Comparison of ENCODE assay signal across 25 cellular contexts in the genomic region with DNA sequence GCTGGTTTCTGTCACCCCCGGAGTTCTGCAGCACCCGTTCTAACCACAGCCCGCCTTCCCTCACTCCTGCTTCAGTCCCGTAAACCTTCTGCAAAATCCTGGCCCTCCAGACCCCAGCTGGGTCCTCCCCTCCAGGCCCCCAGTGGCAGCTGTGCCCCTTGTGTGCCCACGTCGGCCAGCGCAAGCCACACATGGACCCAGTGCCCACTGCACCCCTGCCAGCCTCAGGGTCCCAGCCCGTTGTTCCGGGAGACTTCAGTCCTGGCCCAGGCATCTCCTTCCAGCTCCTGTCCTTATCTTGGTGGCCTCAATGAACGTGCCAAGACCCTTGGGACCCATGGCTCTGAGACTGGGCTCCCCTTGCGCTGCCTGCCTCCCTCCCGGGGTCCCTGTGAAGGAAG. TPM values are rescaled to one million over a fixed set of nuclear protein-coding genes. Genes with fewer than 3 reads are reported as not detected.
DNase-seq lines count a peak whose midpoint lies in the region; ATAC-seq, FAIRE-seq and TF ChIP-seq lines count a peak whose summit lies in the region.
"Had no signal": no experiment of that assay in that cellular context is flagged by ENCODE, and none has a peak within 500 bp of the region (broad histone marks: within the 10 kb centered on the region; RNA-seq: fewer than 3 reads in every experiment).

No MANE protein-coding gene starts in this region.

- TF ChIP-seq CTCF in K562 (IDR thresholded peaks at IDR 0.05 in 2 of 3, conservative IDR thresholded peaks at IDR 0.05 in 1 of 3; ENCODE audit: insufficient read depth in 2 of 3, low read depth in 1 of 3, low read length in 3 of 3) = no peak
- no peak for TF ChIP-seq CTCF in mucosa of descending colon (IDR thresholded peaks at IDR 0.05)
- TF ChIP-seq CTCF in sigmoid colon (IDR thresholded peaks at IDR 0.05) = no peak
- TF ChIP-seq CTCF in type B pancreatic cell (conservative IDR thresholded peaks at IDR 0.05) = no peak

- TF ChIP-seq RAD21 in K562 (CRISPR knock-in tag; conservative IDR thresholded peaks at IDR 0.05 in 1 of 2, IDR thresholded peaks at IDR 0.05 in 1 of 2) = no peak

- no peaks in the 10 kb centered on the region for H3K9me3 Mint-ChIP-seq in type B pancreatic cell
- H3K9me3 Mint-ChIP-seq: CD4-positive, alpha-beta T cell had no signal

- H3K4me3 ChIP-seq in K562 = no peak overlapping the region
- no peak overlapping the region for H3K4me3 ChIP-seq in mucosa of descending colon
- H3K4me3 ChIP-seq in sigmoid colon = no peak overlapping the region
- H3K4me3 ChIP-seq: BLaER1, SJSA1 had no signal

- CTCF ChIA-PET in K562 (lab: Yijun Ruan, JAX; ENCODE audit: low intra/inter-chr PET ratio) = no interaction called here

- H3K27me3 Mint-ChIP-seq in type B pancreatic cell = no peaks in the 10 kb centered on the region
- H3K27me3 Mint-ChIP-seq: CD4-positive, alpha-beta T cell had no signal

- intact Hi-C loops in K562 (cut with micrococcal nuclease) (no loop called here), mucosa of descending colon (cut with DNase I, micrococcal nuclease) (no loop called here), sigmoid colon (cut with DNase I) (no loop called here)

- no peak for ATAC-seq in K562
- no peak for ATAC-seq in mucosa of descending colon
- ATAC-seq in GM18868 (IDR thresholded peaks at IDR 0.05; ENCODE audit: unreplicated experiment) = no peak

- no TSS peak for BruUV-seq in K562 (replicated peaks; lab: Mats Ljungman, UMichigan)

- TF ChIP-seq POLR2A in K562 (conservative IDR thresholded peaks at IDR 0.05) = no peak
- TF ChIP-seq POLR2A in sigmoid colon (IDR thresholded peaks at IDR 0.05) = no peak

- in situ Hi-C loops in K562 (cut with MboI) = no loop called here

- TF ChIP-seq EP300 in K562 (IDR thresholded peaks at IDR 0.05; ENCODE audit: low read length) = no peak
- no peak for TF ChIP-seq EP300 in sigmoid colon (IDR thresholded peaks at IDR 0.05)

- DNase-seq in activated effector memory CD4-positive, alpha-beta T cell treated with anti-CD3 and anti-CD28 coated beads, Interleukin-2, amount 50 U/mL, for 16 hours = peak; percentile 34
- DNase-seq in activated effector memory CD4-positive, alpha-beta T cell treated with Interleukin-2 at 50 U/mL for 16 hours = no peak
- DNase-seq in K562 (ENCODE audit: extremely low read depth in 1 of 4, low spot score in 3 of 4) (no peak), mucosa of descending colon (peak in 2 of 3 donors; percentile 14 to 21), sigmoid colon (peak; percentile 60), type B pancreatic cell (ENCODE audit: extremely low spot score, unreplicated experiment) (no peak), Kasumi-1 (lab: John Stamatoyannopoulos, UW) (no peak)
- DNase-seq: ACHN; CD4-positive, alpha-beta T cell; COR-L47; DMS79; MV-4-11; NCI-H1105 treated with DMSO at 0.1 percent for 48 hours; NCI-H2029 treated with DMSO at 0.1 percent for 48 hours; NCI-H226; NCI-H510A treated with DMSO at 0.1 percent for 48 hours; NCI-H748 treated with DMSO at 0.1 percent for 48 hours; NK-92 treated with Interleukin-12 subunit alpha and Interleukin-12 subunit beta, amount 100 ng/mL, for 24 hours had no signal

- 66% methylated on average over 5 of the region's 12 CpGs for WGBS in K562 (ENCODE audit: insufficient coverage, low coverage, missing lambda C conversion rate)
- 90 to 95% methylated on average over 12 of the region's 12 CpGs for WGBS in sigmoid colon, 2 donors

- H3K9me1 ChIP-seq in K562 (ENCODE audit: control insufficient read depth, insufficient read depth, low read length) = no peaks in the 10 kb centered on the region

- H3K36me3 ChIP-seq in K562 (ENCODE audit: control insufficient read depth, insufficient read depth, low read length) (no peaks in the 10 kb centered on the region), mucosa of descending colon (ENCODE audit: low read depth) (no peaks in the 10 kb centered on the region), sigmoid colon (peaks cover 0 to 3% (median 0%) of the 10 kb centered on the region in 4 donors)
- H3K36me3 ChIP-seq: SJSA1 had no signal

- peaks cover 12% of the 10 kb centered on the region for H3K9me3 ChIP-seq in K562 (replicated peaks; ENCODE audit: control insufficient read depth, insufficient read depth, low read depth, low read length)
- no peaks in the 10 kb centered on the region for H3K9me3 ChIP-seq in mucosa of descending colon
- H3K9me3 ChIP-seq in sigmoid colon = no peaks in the 10 kb centered on the region
- H3K9me3 ChIP-seq: SJSA1 had no signal

- no peak for FAIRE-seq in K562 (lab: Jason Lieb, UNC)

- H3K27me3 ChIP-seq in K562 (ENCODE audit: control insufficient read depth in 2 of 2, insufficient read depth in 2 of 2, low read length in 2 of 2) (no peaks in the 10 kb centered on the region), sigmoid colon (no peaks in the 10 kb centered on the region)
- H3K27me3 ChIP-seq: BLaER1, SJSA1 had no signal

- no peak overlapping the region for H3K9ac ChIP-seq in K562 (ENCODE audit: insufficient read depth in 1 of 2, low read depth in 2 of 2, low read length in 2 of 2)
- H3K9ac ChIP-seq: BLaER1, KMS-11 had no signal

- no peaks in the 10 kb centered on the region for H3K4me1 Mint-ChIP-seq in type B pancreatic cell (ENCODE audit: unreplicated experiment)

- H3K79me2 ChIP-seq in K562 (ENCODE audit: control insufficient read depth, insufficient read depth, low read length) = no peaks in the 10 kb centered on the region

- no peak overlapping the region for H3K4me2 ChIP-seq in K562 (ENCODE audit: insufficient read depth, low read length)
- H3K4me2 ChIP-seq: BLaER1, KMS-11 had no signal

- no peak overlapping the region for H3K4me3 Mint-ChIP-seq in type B pancreatic cell
- H3K4me3 Mint-ChIP-seq: CD4-positive, alpha-beta T cell had no signal

- no peak overlapping the region for H3K27ac Mint-ChIP-seq in type B pancreatic cell
- H3K27ac Mint-ChIP-seq: CD4-positive, alpha-beta T cell had no signal

- no peaks in the 10 kb centered on the region for H4K20me1 ChIP-seq in K562 (replicated peaks; ENCODE audit: control insufficient read depth, insufficient read depth, low read length)
- H4K20me1 ChIP-seq: BLaER1 had no signal

- H3K4me1 ChIP-seq in K562 (replicated peaks in 1 of 2; ENCODE audit: control insufficient read depth in 2 of 2, insufficient read depth in 2 of 2, low read length in 2 of 2) (peaks cover 8 to 23% of the 10 kb centered on the region in 2 experiments; a peak in 4 of 5 replicates), mucosa of descending colon (ENCODE audit: low read depth) (no peaks in the 10 kb centered on the region), sigmoid colon (no peaks in the 10 kb centered on the region)
- H3K4me1 ChIP-seq: SJSA1 had no signal

- no peaks in the 10 kb centered on the region for H3K36me3 Mint-ChIP-seq in type B pancreatic cell

- no peak overlapping the region for H2AFZ ChIP-seq in K562 (ENCODE audit: low read depth, low read length)

- H3K27ac ChIP-seq in K562 (ENCODE audit: extremely low read depth, low read depth, low read length) (no peak overlapping the region), sigmoid colon (no peak overlapping the region)
- H3K27ac ChIP-seq: 22Rv1, BLaER1, KMS-11, RWPE1, SJSA1 had no signal

- POLR2A ChIA-PET in K562 (lab: Yijun Ruan, JAX) = no interaction called here

RNA-seq across cellular contexts. Expression of a gene that starts 43.2 kb away (rescaled TPM):
- 17.3 and 38.8 TPM in 2 replicates for total RNA-seq in K562 (2011; cell fraction: chromatin; rRNA removed; ENCODE audit: low replicate concordance)
- 26.5 and 29.7 TPM in 2 replicates for total RNA-seq in K562 (2011; cell fraction: nucleolus; rRNA removed)
- total RNA-seq in K562 (2011; cell fraction: nucleoplasm; rRNA removed) = 17.2 and 17.5 TPM in 2 replicates
- total RNA-seq in K562 (2014; rRNA removed) = 6.5 and 6.7 TPM in 2 replicates
- 1.3 and 1.5 TPM in 2 replicates for total RNA-seq in K562 (2014; rRNA removed; fragmentation: Illumina TruSeq; extraction: Trizol)
- total RNA-seq in K562 (2015; rRNA removed; fragmentation: Illumina TruSeq; extraction: Trizol) = 3.3 and 3.4 TPM in 2 replicates
- 11.7 and 12.5 TPM in 2 replicates for total RNA-seq in K562 (2021)
- polyA plus RNA-seq in K562 (2011; rRNA removed) = 3.9 and 8.0 TPM in 2 replicates
- polyA plus RNA-seq in K562 (2011; cell fraction: cytosol; rRNA removed) = 5.1 and 8.7 TPM in 2 replicates
- polyA plus RNA-seq in K562 (2011; cell fraction: nucleus; rRNA removed) = 60.2 and 73.6 TPM in 2 replicates
- polyA plus RNA-seq in K562 (2012) = 7.9 and 18.3 TPM in 2 replicates
- 5.6 and 8.5 TPM in 2 replicates for polyA plus RNA-seq in K562 (2014; fragmentation: Illumina TruSeq; extraction: Trizol)
- polyA plus RNA-seq in K562 (2014; fragmentation: Nextera tagmentation; extraction: Ambion mirVana) = under 1 TPM; 0.29 to 0.35 TPM
- 8.6 and 10.2 TPM in 2 replicates for polyA plus RNA-seq in K562 (2014; rRNA removed)
- 2.0 and 3.0 TPM in 2 replicates for polyA minus RNA-seq in K562 (2011; rRNA and poly(A)+ RNA removed)
- polyA minus RNA-seq in K562 (2011; cell fraction: cytosol; rRNA and poly(A)+ RNA removed) = 2.3 and 5.6 TPM in 2 replicates
- 6.2 and 8.9 TPM in 2 replicates for polyA minus RNA-seq in K562 (2011; cell fraction: nucleus; rRNA and poly(A)+ RNA removed)
- 10 to 100 TPM; 39.4 to 56.7 (median 40.1) TPM for total RNA-seq in mucosa of descending colon
- 10 to 100 TPM in 2 of 4 donors, 1 to 10 TPM in 2; 8.9 to 25.5 (median 11.8) TPM for total RNA-seq in sigmoid colon
- polyA plus RNA-seq in sigmoid colon = 10 to 100 TPM; 18.0 to 29.7 (median 26.6) TPM
- 15.5 and 19.5 TPM in 2 replicates for total RNA-seq in type B pancreatic cell (ENCODE audit: low replicate concordance)

RNA-seq across cellular contexts. Expression of a gene that starts 43.4 kb away (rescaled TPM):
- 0.25 and 0.97 TPM in 2 replicates for total RNA-seq in K562 (2011; cell fraction: chromatin; rRNA removed; ENCODE audit: low replicate concordance)
- total RNA-seq in K562 (2011; cell fraction: nucleolus; rRNA removed) = 1.6 and 1.8 TPM in 2 replicates
- 0.69 and 0.88 TPM in 2 replicates for total RNA-seq in K562 (2011; cell fraction: nucleoplasm; rRNA removed)
- total RNA-seq in K562 (2014; rRNA removed) (0.33 and 0.50 TPM in 2 replicates), K562 (2014; rRNA removed; fragmentation: Illumina TruSeq; extraction: Trizol) (not detected in 2 replicates), K562 (2015; rRNA removed; fragmentation: Illumina TruSeq; extraction: Trizol) (0.07 TPM in 1 of 2 replicates, not detected in the other), K562 (2021) (0.63 and 1.2 TPM in 2 replicates), mucosa of descending colon (10 to 100 TPM; 18.0 to 41.5 (median 27.2) TPM), sigmoid colon (1 to 10 TPM; 1.4 to 3.3 (median 2.9) TPM), type B pancreatic cell (ENCODE audit: low replicate concordance) (6.4 and 14.3 TPM in 2 replicates)
- polyA plus RNA-seq in K562 (2011; rRNA removed) (0.11 and 0.22 TPM in 2 replicates), K562 (2014; fragmentation: Illumina TruSeq; extraction: Trizol) (not detected in 2 replicates), K562 (2014; fragmentation: Nextera tagmentation; extraction: Ambion mirVana) (not detected), K562 (2014; rRNA removed) (0.20 and 0.50 TPM in 2 replicates), sigmoid colon (10 to 100 TPM; 15.0 to 16.4 (median 15.4) TPM)
- polyA plus RNA-seq in K562 (2011; cell fraction: cytosol; rRNA removed) = 0.13 and 0.36 TPM in 2 replicates
- 2.8 and 4.7 TPM in 2 replicates for polyA plus RNA-seq in K562 (2011; cell fraction: nucleus; rRNA removed)
- 0.34 and 2.4 TPM in 2 replicates for polyA plus RNA-seq in K562 (2012)
- not detected in 2 replicates for polyA minus RNA-seq in K562 (2011; rRNA and poly(A)+ RNA removed)
- not detected in 2 replicates for polyA minus RNA-seq in K562 (2011; cell fraction: cytosol; rRNA and poly(A)+ RNA removed)
- polyA minus RNA-seq in K562 (2011; cell fraction: nucleus; rRNA and poly(A)+ RNA removed) = 0.81 and 1.00 TPM in 2 replicates
- total RNA-seq: HT1080, SJSA1 had no signal

Comparison
In these comparisons a context has a peak if more than half of its experiments do, and no peak if none do; other contexts are left out.
1. DNase-seq: peak in activated effector memory CD4-positive, alpha-beta T cell treated with anti-CD3 and anti-CD28 coated beads, Interleukin-2, amount 50 U/mL, for 16 hours (single experiment), mucosa of descending colon (2 of 3) and sigmoid colon (single experiment); none in activated effector memory CD4-positive, alpha-beta T cell treated with Interleukin-2 at 50 U/mL for 16 hours (single experiment), K562 (0 of 4), type B pancreatic cell (single experiment) and Kasumi-1 (0 of 2).